ENCODE assay signal across 35 cellular contexts in genomic region chr14:89022274-89022673, GRCh38.
"Had no signal": no experiment of that assay in that cellular context is flagged by ENCODE, and none has a peak within 500 bp of the region (broad histone marks: within the 10 kb centered on the region; RNA-seq: fewer than 3 reads in every experiment).

No MANE protein-coding gene starts in this region.

- H3K9me3 Mint-ChIP-seq: activated B cell treated with CpG ODN at 0.5 μM for 24 hours; activated CD4-positive, alpha-beta memory T cell treated with anti-CD3 and anti-CD28 coated beads, Interleukin-2, amount 10 ng/mL, durations not matched to agents 7 days and 5 days; activated CD4-positive, alpha-beta T cell treated with anti-CD3 and anti-CD28 coated beads, Interleukin-2, amount 10 ng/mL, durations not matched to agents 7 days and 5 days; activated naive CD4-positive, alpha-beta T cell treated with anti-CD3 and anti-CD28 coated beads, Interleukin-2, amount 10 ng/mL, durations not matched to agents 7 days and 5 days; activated naive CD4-positive, alpha-beta T cell treated with anti-CD3 and anti-CD28 coated beads, Interleukin-2, amount 50 U/mL, for 24 hours; activated naive CD8-positive, alpha-beta T cell treated with anti-CD3 and anti-CD28 coated beads, Interleukin-2, amount 10 ng/mL, durations not matched to agents 7 days and 5 days; activated naive CD8-positive, alpha-beta T cell treated with anti-CD3 and anti-CD28 coated beads, Interleukin-2, amount 50 U/mL, for 24 hours; activated T-cell treated with anti-CD3 and anti-CD28 coated beads, Interleukin-2, amount 50 U/mL, for 24 hours; activated T-helper 2 cell treated with anti-CD3 and anti-CD28 coated beads, Interferon-gamma antibody, Interleukin-2, Interleukin-4, amounts not matched to agents 10 μg/mL and 5 μg/mL and 100 μg/mL, durations not matched to agents 14 hours and 24 hours and 36 hours; central memory CD8-positive, alpha-beta T cell; T-helper 1 cell treated with Interleukin-12 subunit alpha and Interleukin-12 subunit beta and Interleukin-4 antibody, amounts not matched to agents 30 μg/mL and 1 μg/mL, for 36 hours; T-helper 2 cell treated with Interferon-gamma antibody and Interleukin-4, amounts not matched to agents 5 μg/mL and 100 μg/mL, for 36 hours had no signal

- DNase-seq: activated B cell treated with CpG ODN at 0.5 μM for 24 hours; activated CD4-positive, alpha-beta memory T cell treated with anti-CD3 and anti-CD28 coated beads, Interleukin-2, amount 10 ng/mL, durations not matched to agents 7 days and 5 days; activated CD4-positive, alpha-beta T cell treated with anti-CD3 and anti-CD28 coated beads for 1 hour; activated CD4-positive, alpha-beta T cell treated with anti-CD3 and anti-CD28 coated beads for 36 hours; activated CD4-positive, alpha-beta T cell treated with anti-CD3 and anti-CD28 coated beads for 48 hours; activated CD4-positive, alpha-beta T cell treated with anti-CD3 and anti-CD28 coated beads, Interleukin-2, amount 10 ng/mL, durations not matched to agents 7 days and 5 days; activated CD4-positive, alpha-beta T cell treated with anti-CD3 and anti-CD28 coated beads, Interleukin-2, amount 50 U/mL, for 48 hours; activated CD8-positive, alpha-beta memory T cell treated with anti-CD3 and anti-CD28 coated beads for 24 hours; activated CD8-positive, alpha-beta memory T cell treated with anti-CD3 and anti-CD28 coated beads, Interleukin-2, amount 10 ng/mL, durations not matched to agents 7 days and 5 days; activated CD8-positive, alpha-beta memory T cell treated with anti-CD3 and anti-CD28 coated beads, Interleukin-2, amount 50 U/mL, for 48 hours; activated CD8-positive, alpha-beta T cell treated with anti-CD3 and anti-CD28 coated beads, Interleukin-2, amount 10 ng/mL, durations not matched to agents 7 days and 5 days; activated effector memory CD4-positive, alpha-beta T cell treated with Interleukin-2 at 50 U/mL for 16 hours; activated gamma-delta T cell; activated naive CD4-positive, alpha-beta T cell treated with anti-CD3 and anti-CD28 coated beads, Interleukin-2, amount 10 ng/mL, durations not matched to agents 7 days and 5 days; activated naive CD4-positive, alpha-beta T cell treated with Interleukin-2 at 50 U/mL for 16 hours; activated naive CD8-positive, alpha-beta T cell treated with anti-CD3 and anti-CD28 coated beads, Interleukin-2, amount 10 ng/mL, durations not matched to agents 7 days and 5 days; activated naive CD8-positive, alpha-beta T cell treated with anti-CD3 and anti-CD28 coated beads, Interleukin-2, amount 50 U/mL, for 24 hours; activated T-cell treated with anti-CD3 and anti-CD28 coated beads, Interleukin-2, amount 50 U/mL, for 24 hours; activated T-cell treated with anti-CD3 and anti-CD28 coated beads, Interleukin-2, amount 50 U/mL, for 48 hours; amygdala; anterior cingulate cortex; cerebellar nuclear complex; T-helper 1 cell; T-helper 2 cell; T-helper 9 cell had no signal

- H3K4me3 Mint-ChIP-seq: activated B cell treated with CpG ODN at 0.5 μM for 24 hours; activated CD4-positive, alpha-beta memory T cell treated with anti-CD3 and anti-CD28 coated beads, Interleukin-2, amount 10 ng/mL, durations not matched to agents 7 days and 5 days; activated CD4-positive, alpha-beta T cell treated with anti-CD3 and anti-CD28 coated beads for 36 hours; activated CD4-positive, alpha-beta T cell treated with anti-CD3 and anti-CD28 coated beads, Interleukin-2, amount 10 ng/mL, durations not matched to agents 7 days and 5 days; activated CD8-positive, alpha-beta memory T cell treated with anti-CD3 and anti-CD28 coated beads, Interleukin-2, amount 10 ng/mL, durations not matched to agents 7 days and 5 days; activated CD8-positive, alpha-beta T cell treated with anti-CD3 and anti-CD28 coated beads, Interleukin-2, amount 10 ng/mL, durations not matched to agents 7 days and 5 days; activated naive CD4-positive, alpha-beta T cell treated with anti-CD3 and anti-CD28 coated beads, Interleukin-2, amount 10 ng/mL, durations not matched to agents 7 days and 5 days; activated naive CD4-positive, alpha-beta T cell treated with anti-CD3 and anti-CD28 coated beads, Interleukin-2, amount 50 U/mL, for 24 hours; activated naive CD8-positive, alpha-beta T cell; activated naive CD8-positive, alpha-beta T cell treated with anti-CD3 and anti-CD28 coated beads, Interleukin-2, amount 10 ng/mL, durations not matched to agents 7 days and 5 days; activated naive CD8-positive, alpha-beta T cell treated with anti-CD3 and anti-CD28 coated beads, Interleukin-2, amount 50 U/mL, for 24 hours; activated T-cell treated with anti-CD3 and anti-CD28 coated beads, Interleukin-2, amount 50 U/mL, for 24 hours; brain; central memory CD8-positive, alpha-beta T cell; T-helper 1 cell treated with Interleukin-12 subunit alpha and Interleukin-12 subunit beta and Interleukin-4 antibody, amounts not matched to agents 30 μg/mL and 1 μg/mL, for 36 hours; T-helper 2 cell treated with Interferon-gamma antibody and Interleukin-4, amounts not matched to agents 5 μg/mL and 100 μg/mL, for 36 hours had no signal

- H3K36me3 ChIP-seq: ascending aorta, cardiac muscle cell had no signal

- H3K4me3 ChIP-seq: ascending aorta, cardiac muscle cell had no signal

- H3K4me1 Mint-ChIP-seq: activated B cell treated with CpG ODN at 0.5 μM for 24 hours; activated CD4-positive, alpha-beta memory T cell treated with anti-CD3 and anti-CD28 coated beads, Interleukin-2, amount 10 ng/mL, durations not matched to agents 7 days and 5 days; activated CD4-positive, alpha-beta T cell treated with anti-CD3 and anti-CD28 coated beads for 36 hours; activated CD4-positive, alpha-beta T cell treated with anti-CD3 and anti-CD28 coated beads, Interleukin-2, amount 10 ng/mL, durations not matched to agents 7 days and 5 days; activated CD8-positive, alpha-beta memory T cell treated with anti-CD3 and anti-CD28 coated beads, Interleukin-2, amount 10 ng/mL, durations not matched to agents 7 days and 5 days; activated naive CD4-positive, alpha-beta T cell treated with anti-CD3 and anti-CD28 coated beads, Interleukin-2, amount 10 ng/mL, durations not matched to agents 7 days and 5 days; activated naive CD4-positive, alpha-beta T cell treated with anti-CD3 and anti-CD28 coated beads, Interleukin-2, amount 50 U/mL, for 24 hours; activated naive CD8-positive, alpha-beta T cell treated with anti-CD3 and anti-CD28 coated beads, Interleukin-2, amount 10 ng/mL, durations not matched to agents 7 days and 5 days; activated naive CD8-positive, alpha-beta T cell treated with anti-CD3 and anti-CD28 coated beads, Interleukin-2, amount 50 U/mL, for 24 hours; brain; central memory CD8-positive, alpha-beta T cell had no signal

- H3K27ac ChIP-seq: ascending aorta, cardiac muscle cell, VCaP had no signal

- H3K36me3 Mint-ChIP-seq: activated CD8-positive, alpha-beta memory T cell treated with anti-CD3 and anti-CD28 coated beads, Interleukin-2, amount 10 ng/mL, durations not matched to agents 7 days and 5 days; activated naive CD4-positive, alpha-beta T cell treated with anti-CD3 and anti-CD28 coated beads, Interleukin-2, amount 10 ng/mL, durations not matched to agents 7 days and 5 days; activated naive CD4-positive, alpha-beta T cell treated with anti-CD3 and anti-CD28 coated beads, Interleukin-2, amount 50 U/mL, for 24 hours; activated naive CD8-positive, alpha-beta T cell; activated naive CD8-positive, alpha-beta T cell treated with anti-CD3 and anti-CD28 coated beads, Interleukin-2, amount 10 ng/mL, durations not matched to agents 7 days and 5 days; brain had no signal

- H3K27ac Mint-ChIP-seq: activated B cell treated with CpG ODN at 0.5 μM for 24 hours; activated CD4-positive, alpha-beta memory T cell treated with anti-CD3 and anti-CD28 coated beads, Interleukin-2, amount 10 ng/mL, durations not matched to agents 7 days and 5 days; activated CD4-positive, alpha-beta T cell treated with anti-CD3 and anti-CD28 coated beads for 36 hours; activated CD4-positive, alpha-beta T cell treated with anti-CD3 and anti-CD28 coated beads, Interleukin-2, amount 10 ng/mL, durations not matched to agents 7 days and 5 days; activated CD8-positive, alpha-beta memory T cell treated with anti-CD3 and anti-CD28 coated beads, Interleukin-2, amount 10 ng/mL, durations not matched to agents 7 days and 5 days; activated CD8-positive, alpha-beta T cell treated with anti-CD3 and anti-CD28 coated beads, Interleukin-2, amount 10 ng/mL, durations not matched to agents 7 days and 5 days; activated naive CD4-positive, alpha-beta T cell treated with anti-CD3 and anti-CD28 coated beads, Interleukin-2, amount 10 ng/mL, durations not matched to agents 7 days and 5 days; activated naive CD4-positive, alpha-beta T cell treated with anti-CD3 and anti-CD28 coated beads, Interleukin-2, amount 50 U/mL, for 24 hours; activated naive CD8-positive, alpha-beta T cell; activated naive CD8-positive, alpha-beta T cell treated with anti-CD3 and anti-CD28 coated beads, Interleukin-2, amount 10 ng/mL, durations not matched to agents 7 days and 5 days; activated naive CD8-positive, alpha-beta T cell treated with anti-CD3 and anti-CD28 coated beads, Interleukin-2, amount 50 U/mL, for 24 hours; activated T-cell treated with anti-CD3 and anti-CD28 coated beads, Interleukin-2, amount 50 U/mL, for 24 hours; activated T-helper 2 cell treated with anti-CD3 and anti-CD28 coated beads, Interferon-gamma antibody, Interleukin-2, Interleukin-4, amounts not matched to agents 10 μg/mL and 5 μg/mL and 100 μg/mL, durations not matched to agents 14 hours and 24 hours and 36 hours; brain; T-helper 1 cell treated with Interleukin-12 subunit alpha and Interleukin-12 subunit beta and Interleukin-4 antibody, amounts not matched to agents 30 μg/mL and 1 μg/mL, for 36 hours; T-helper 2 cell treated with Interferon-gamma antibody and Interleukin-4, amounts not matched to agents 5 μg/mL and 100 μg/mL, for 36 hours had no signal

- H3K9me3 ChIP-seq: ascending aorta had no signal
